Comparison of ENCODE assay signal across 10 cellular contexts in genomic region chr17:51848451-51848850, GRCh38.
"Had no signal": no experiment of that assay in that cellular context is flagged by ENCODE, and none has a peak within 500 bp of the region (broad histone marks: within the 10 kb centered on the region; RNA-seq: fewer than 3 reads in every experiment).

No MANE protein-coding gene starts in this region.

- H3K4me3 ChIP-seq: esophagus muscularis mucosa, tibial artery had no signal

- H3K27ac Mint-ChIP-seq: activated T-helper 17 cell treated with anti-CD3 and anti-CD28 coated beads, Interleukin-2, amount 50 U/mL, for 72 hours; nephron; stimulated activated effector memory CD8-positive, alpha-beta T cell treated with anti-CD3 and anti-CD28 coated beads, Interleukin-12 subunit alpha, Interleukin-12 subunit beta, amount 100 ng/mL, for 72 hours had no signal

- H3K9me3 Mint-ChIP-seq: nephron; stimulated activated effector memory CD8-positive, alpha-beta T cell treated with anti-CD3 and anti-CD28 coated beads, Interleukin-12 subunit alpha, Interleukin-12 subunit beta, amount 100 ng/mL, for 72 hours had no signal

- H3K4me3 Mint-ChIP-seq: activated T-helper 17 cell treated with anti-CD3 and anti-CD28 coated beads, Interleukin-2, amount 50 U/mL, for 72 hours; nephron; stimulated activated effector memory CD8-positive, alpha-beta T cell treated with anti-CD3 and anti-CD28 coated beads, Interleukin-12 subunit alpha, Interleukin-12 subunit beta, amount 100 ng/mL, for 72 hours had no signal

- DNase-seq: activated CD4-positive, CD25-positive, alpha-beta regulatory T cell treated with anti-CD3 and anti-CD28 coated beads, Interleukin-2, amount 50 U/mL, for 72 hours; activated naive CD4-positive, alpha-beta T cell treated with Interleukin-2 at 50 U/mL for 16 hours; anterior cingulate cortex; nucleus accumbens; posterior cingulate gyrus; tibial artery had no signal

- H3K9me3 ChIP-seq: esophagus muscularis mucosa, tibial artery had no signal

- H3K27me3 ChIP-seq: esophagus muscularis mucosa, tibial artery had no signal

- H3K36me3 ChIP-seq: esophagus muscularis mucosa, tibial artery had no signal

- H3K27ac ChIP-seq: esophagus muscularis mucosa, tibial artery had no signal

- H3K4me1 ChIP-seq: tibial artery had no signal

- H3K4me1 Mint-ChIP-seq: activated T-helper 17 cell treated with anti-CD3 and anti-CD28 coated beads, Interleukin-2, amount 50 U/mL, for 72 hours; stimulated activated effector memory CD8-positive, alpha-beta T cell treated with anti-CD3 and anti-CD28 coated beads, Interleukin-12 subunit alpha, Interleukin-12 subunit beta, amount 100 ng/mL, for 72 hours had no signal

- ATAC-seq: activated T-helper 17 cell treated with anti-CD3 and anti-CD28 coated beads, Interleukin-2, amount 50 U/mL, for 72 hours; stimulated activated effector memory CD8-positive, alpha-beta T cell treated with anti-CD3 and anti-CD28 coated beads, Interleukin-12 subunit alpha, Interleukin-12 subunit beta, amount 100 ng/mL, for 72 hours had no signal

- H3K36me3 Mint-ChIP-seq: stimulated activated effector memory CD8-positive, alpha-beta T cell treated with anti-CD3 and anti-CD28 coated beads, Interleukin-12 subunit alpha, Interleukin-12 subunit beta, amount 100 ng/mL, for 72 hours had no signal
